Comparison of ENCODE assay signal across 25 cellular contexts in the genomic region with DNA sequence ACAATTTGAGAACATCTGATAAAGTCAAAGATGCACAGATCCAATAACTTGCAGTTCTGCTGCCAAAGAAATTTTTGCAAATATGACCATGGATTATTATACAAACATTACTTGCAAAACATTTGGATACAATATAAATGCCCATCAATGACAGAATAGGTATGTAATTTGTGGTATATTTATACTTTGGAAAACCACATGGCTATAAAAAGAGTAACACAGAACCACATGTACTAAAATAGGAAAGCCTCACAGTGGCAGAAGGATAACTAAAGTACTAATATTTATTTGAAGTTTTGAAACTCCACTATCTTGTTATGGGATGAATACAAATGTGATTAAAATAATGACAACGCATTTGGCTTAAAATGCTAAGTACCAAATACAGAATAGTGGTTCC.
"Had no signal": no experiment of that assay in that cellular context is flagged by ENCODE, and none has a peak within 500 bp of the region (broad histone marks: within the 10 kb centered on the region; RNA-seq: fewer than 3 reads in every experiment).

No MANE protein-coding gene starts in this region.

- H3K9ac ChIP-seq: neural progenitor cell, parathyroid adenoma had no signal

- H3K27ac ChIP-seq: neural progenitor cell, ovary, parathyroid adenoma, psoas muscle, stomach, thoracic aorta, thyroid gland, tibial nerve, upper lobe of left lung, vagina had no signal

- H3K4me2 ChIP-seq: neural progenitor cell had no signal

- H3K79me2 ChIP-seq: parathyroid adenoma had no signal

- H3K4me3 ChIP-seq: neural progenitor cell, ovary, psoas muscle, stomach, thoracic aorta, thyroid gland, tibial nerve, upper lobe of left lung, vagina had no signal

- H3K36me3 ChIP-seq: neural progenitor cell, ovary, stomach, thoracic aorta, thyroid gland, tibial nerve, upper lobe of left lung, vagina had no signal

- H3K27me3 ChIP-seq: neural progenitor cell, ovary, stomach, thyroid gland, tibial nerve, upper lobe of left lung, vagina had no signal

- DNase-seq: natural killer cell; occipital lobe; ovary; posterior cingulate gyrus; psoas muscle; right cardiac atrium; small intestine; stimulated activated CD4-positive, alpha-beta T cell treated with anti-CD3 and anti-CD28 coated beads, Interleukin-15, amount 100 ng/mL, for 24 hours; stimulated activated CD4-positive, alpha-beta T cell treated with anti-CD3 and anti-CD28 coated beads, Interleukin-2, amount 100 ng/mL, for 24 hours; stimulated activated CD4-positive, alpha-beta T cell treated with anti-CD3 and anti-CD28 coated beads, Interleukin-2, amount 100 ng/mL, for 48 hours; stimulated activated CD4-positive, alpha-beta T cell treated with anti-CD3 and anti-CD28 coated beads, Interleukin-4, amount 100 ng/mL, for 24 hours; stimulated activated naive B cell treated with anti-CD40 and anti-IgM and Interleukin-4, amounts not matched to agents 10 μg/mL and 1 μg/mL and 100 μg/mL, for 72 hours; stimulated activated naive CD4-positive, alpha-beta T cell treated with Interleukin-2 at 50 U/mL for 16 hours; stomach; thyroid gland; trophoblast cell; upper lobe of left lung had no signal

- H3K4me1 ChIP-seq: neural progenitor cell, parathyroid adenoma, psoas muscle, stomach, thyroid gland, tibial nerve, vagina had no signal

- FAIRE-seq: urothelium cell line had no signal

- H2AFZ ChIP-seq: neural progenitor cell, parathyroid adenoma had no signal

- ATAC-seq: natural killer cell; psoas muscle; right cardiac atrium; sciatic nerve; stimulated activated effector memory CD8-positive, alpha-beta T cell treated with anti-CD3 and anti-CD28 coated beads, Interleukin-12 subunit alpha, Interleukin-12 subunit beta, amount 100 ng/mL, for 72 hours; stimulated activated naive B cell treated with anti-CD40 and anti-IgM and Interleukin-4, amounts not matched to agents 10 μg/mL and 1 μg/mL and 100 μg/mL, for 72 hours had no signal

- H3K9me3 ChIP-seq: ovary, psoas muscle, stomach, thoracic aorta, thyroid gland, tibial nerve, upper lobe of left lung, vagina had no signal
